In the genomic region with DNA sequence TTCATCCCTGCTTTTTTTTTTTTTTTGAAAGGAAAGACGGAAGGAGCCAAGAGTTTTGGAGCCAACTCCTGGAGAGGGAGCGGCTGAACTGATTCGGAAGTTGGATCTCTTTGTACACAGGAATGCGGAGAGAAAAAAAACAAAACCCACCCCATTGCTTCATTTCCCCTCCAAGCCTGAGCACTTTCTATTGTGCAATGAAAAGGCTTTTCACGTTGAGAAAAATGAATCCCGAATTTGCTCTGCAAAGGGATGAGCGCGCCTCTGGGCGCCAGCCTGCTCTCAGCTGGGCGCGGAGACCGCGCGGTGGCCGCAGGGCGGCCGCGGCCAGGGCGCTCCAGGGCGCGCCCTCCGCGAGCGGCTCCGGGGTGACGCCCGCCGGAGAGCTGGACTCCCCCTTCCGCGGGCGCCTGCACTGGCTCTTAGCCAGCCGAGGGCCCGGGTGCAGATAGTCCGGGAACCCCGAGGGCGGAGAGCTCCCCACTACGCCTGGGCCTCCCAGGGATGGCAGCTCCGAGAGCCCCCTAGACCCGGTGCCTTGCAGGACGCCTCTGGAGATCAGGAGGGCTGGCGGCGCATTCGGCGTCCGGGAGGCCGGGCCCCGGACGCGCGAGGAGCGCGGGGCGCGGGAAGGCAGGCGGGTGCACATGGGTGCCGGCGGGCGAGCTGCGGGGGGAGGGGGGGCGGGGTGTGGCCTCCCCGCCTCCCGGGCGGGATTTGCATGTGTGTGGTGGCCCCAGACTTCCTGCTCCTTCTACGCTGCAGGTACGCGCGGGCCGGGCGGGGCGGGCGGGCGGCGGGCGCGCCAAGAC, we compare ENCODE assay signal across 1 cellular context.
TF ChIP-seq lines count a peak whose summit lies in the region.

A gene (plus strand): TSS at position 739 of the 812 bp plus-strand sequence. CDS start 281 bp downstream, outside the sequence.

TF ChIP-seq in K562, 482 proteins besides CTCF, POLR2A, EP300 and RAD21 (continued from another document and continues in another):
- TF ChIP-seq, protein P1, sequence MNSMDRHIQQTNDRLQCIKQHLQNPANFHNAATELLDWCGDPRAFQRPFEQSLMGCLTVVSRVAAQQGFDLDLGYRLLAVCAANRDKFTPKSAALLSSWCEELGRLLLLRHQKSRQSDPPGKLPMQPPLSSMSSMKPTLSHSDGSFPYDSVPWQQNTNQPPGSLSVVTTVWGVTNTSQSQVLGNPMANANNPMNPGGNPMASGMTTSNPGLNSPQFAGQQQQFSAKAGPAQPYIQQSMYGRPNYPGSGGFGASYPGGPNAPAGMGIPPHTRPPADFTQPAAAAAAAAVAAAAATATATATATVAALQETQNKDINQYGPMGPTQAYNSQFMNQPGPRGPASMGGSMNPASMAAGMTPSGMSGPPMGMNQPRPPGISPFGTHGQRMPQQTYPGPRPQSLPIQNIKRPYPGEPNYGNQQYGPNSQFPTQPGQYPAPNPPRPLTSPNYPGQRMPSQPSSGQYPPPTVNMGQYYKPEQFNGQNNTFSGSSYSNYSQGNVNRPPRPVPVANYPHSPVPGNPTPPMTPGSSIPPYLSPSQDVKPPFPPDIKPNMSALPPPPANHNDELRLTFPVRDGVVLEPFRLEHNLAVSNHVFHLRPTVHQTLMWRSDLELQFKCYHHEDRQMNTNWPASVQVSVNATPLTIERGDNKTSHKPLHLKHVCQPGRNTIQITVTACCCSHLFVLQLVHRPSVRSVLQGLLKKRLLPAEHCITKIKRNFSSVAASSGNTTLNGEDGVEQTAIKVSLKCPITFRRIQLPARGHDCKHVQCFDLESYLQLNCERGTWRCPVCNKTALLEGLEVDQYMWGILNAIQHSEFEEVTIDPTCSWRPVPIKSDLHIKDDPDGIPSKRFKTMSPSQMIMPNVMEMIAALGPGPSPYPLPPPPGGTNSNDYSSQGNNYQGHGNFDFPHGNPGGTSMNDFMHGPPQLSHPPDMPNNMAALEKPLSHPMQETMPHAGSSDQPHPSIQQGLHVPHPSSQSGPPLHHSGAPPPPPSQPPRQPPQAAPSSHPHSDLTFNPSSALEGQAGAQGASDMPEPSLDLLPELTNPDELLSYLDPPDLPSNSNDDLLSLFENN (IDR thresholded peaks at IDR 0.05; ENCODE audit: low read depth in 2 of 2, low read length in 2 of 2): no peak
- TF ChIP-seq, protein P2, sequence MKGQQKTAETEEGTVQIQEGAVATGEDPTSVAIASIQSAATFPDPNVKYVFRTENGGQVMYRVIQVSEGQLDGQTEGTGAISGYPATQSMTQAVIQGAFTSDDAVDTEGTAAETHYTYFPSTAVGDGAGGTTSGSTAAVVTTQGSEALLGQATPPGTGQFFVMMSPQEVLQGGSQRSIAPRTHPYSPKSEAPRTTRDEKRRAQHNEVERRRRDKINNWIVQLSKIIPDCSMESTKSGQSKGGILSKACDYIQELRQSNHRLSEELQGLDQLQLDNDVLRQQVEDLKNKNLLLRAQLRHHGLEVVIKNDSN (CRISPR knock-in tag; IDR thresholded peaks at IDR 0.05): peak; percentile 14; the same call in 1 of the 2 replicates
- TF ChIP-seq L3MBTL2 (IDR thresholded peaks at IDR 0.05) (peak; percentile 94), CEBPG (CRISPR knock-in tag; IDR thresholded peaks at IDR 0.05) (no peak), CEBPG (tag; conservative IDR thresholded peaks at IDR 0.05 in 1 of 2, IDR thresholded peaks at IDR 0.05 in 1 of 2) (peak; percentile 45 to 69; a peak in 1 of 4 replicates), DIDO1 (tag; IDR thresholded peaks at IDR 0.05; ENCODE audit: low read depth) (no peak), ETV5 (CRISPR knock-in tag; IDR thresholded peaks at IDR 0.05; ENCODE audit: low read depth) (no peak), NFIC (IDR thresholded peaks at IDR 0.05) (peak; percentile 94), ZNF212 (CRISPR knock-in tag; IDR thresholded peaks at IDR 0.05) (no peak), TEAD4 (IDR thresholded peaks at IDR 0.05; ENCODE audit: low read length) (no peak), TEAD4 (CRISPR knock-in tag; IDR thresholded peaks at IDR 0.05; ENCODE audit: borderline replicate concordance) (no peak), RB1 (IDR thresholded peaks at IDR 0.05; ENCODE audit: low read depth) (peak; percentile 89), TCF3 (CRISPR knock-in tag; IDR thresholded peaks at IDR 0.05) (no peak), NCOA4 (IDR thresholded peaks at IDR 0.05; ENCODE audit: partially characterized antibody) (no peak), TEAD2 (tag; IDR thresholded peaks at IDR 0.05) (no peak), CHD1 (IDR thresholded peaks at IDR 0.05; ENCODE audit: low read length) (peak; percentile 91), CXXC5 (CRISPR knock-in tag; IDR thresholded peaks at IDR 0.05) (peak; percentile 59), CTBP1 (IDR thresholded peaks at IDR 0.05; ENCODE audit: borderline replicate concordance) (peak; percentile 68), HLTF (IDR thresholded peaks at IDR 0.05) (0 out of 2 replicates have a peak, but pooled peaks have one; percentile 20), SIN3B (IDR thresholded peaks at IDR 0.05; ENCODE audit: low read depth) (0 out of 2 replicates have a peak, but pooled peaks have one; percentile 14), PTTG1 (tag; IDR thresholded peaks at IDR 0.05; ENCODE audit: low read depth) (no peak), CREM (IDR thresholded peaks at IDR 0.05; ENCODE audit: low read depth) (0 out of 2 replicates have a peak, but pooled peaks have one; percentile 7), HNRNPL (IDR thresholded peaks at IDR 0.05; ENCODE audit: low read depth, low read length) (peak; percentile 91), ZNF507 (tag; conservative IDR thresholded peaks at IDR 0.05) (no peak), TEAD1 (CRISPR knock-in tag; IDR thresholded peaks at IDR 0.05) (peak in 1 of 2 experiments; percentile 75; a peak in 1 of 4 replicates), NEUROD1 (IDR thresholded peaks at IDR 0.05; ENCODE audit: borderline replicate concordance, low read depth, low read length, partially characterized antibody) (no peak)
- TF ChIP-seq, protein P3, sequence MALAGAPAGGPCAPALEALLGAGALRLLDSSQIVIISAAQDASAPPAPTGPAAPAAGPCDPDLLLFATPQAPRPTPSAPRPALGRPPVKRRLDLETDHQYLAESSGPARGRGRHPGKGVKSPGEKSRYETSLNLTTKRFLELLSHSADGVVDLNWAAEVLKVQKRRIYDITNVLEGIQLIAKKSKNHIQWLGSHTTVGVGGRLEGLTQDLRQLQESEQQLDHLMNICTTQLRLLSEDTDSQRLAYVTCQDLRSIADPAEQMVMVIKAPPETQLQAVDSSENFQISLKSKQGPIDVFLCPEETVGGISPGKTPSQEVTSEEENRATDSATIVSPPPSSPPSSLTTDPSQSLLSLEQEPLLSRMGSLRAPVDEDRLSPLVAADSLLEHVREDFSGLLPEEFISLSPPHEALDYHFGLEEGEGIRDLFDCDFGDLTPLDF (CRISPR knock-in tag; IDR thresholded peaks at IDR 0.05): no peak
- TF ChIP-seq, protein P4, sequence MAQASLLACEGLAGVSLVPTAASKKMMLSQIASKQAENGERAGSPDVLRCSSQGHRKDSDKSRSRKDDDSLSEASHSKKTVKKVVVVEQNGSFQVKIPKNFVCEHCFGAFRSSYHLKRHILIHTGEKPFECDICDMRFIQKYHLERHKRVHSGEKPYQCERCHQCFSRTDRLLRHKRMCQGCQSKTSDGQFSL (CRISPR knock-in tag; IDR thresholded peaks at IDR 0.05): peak; percentile 75; the same call in 1 of the 2 replicates
- TF ChIP-seq, protein P4 (tag; IDR thresholded peaks at IDR 0.05): peak in 1 of 2 experiments; percentile 84; a peak in 2 of 4 replicates
- TF ChIP-seq, protein P5, sequence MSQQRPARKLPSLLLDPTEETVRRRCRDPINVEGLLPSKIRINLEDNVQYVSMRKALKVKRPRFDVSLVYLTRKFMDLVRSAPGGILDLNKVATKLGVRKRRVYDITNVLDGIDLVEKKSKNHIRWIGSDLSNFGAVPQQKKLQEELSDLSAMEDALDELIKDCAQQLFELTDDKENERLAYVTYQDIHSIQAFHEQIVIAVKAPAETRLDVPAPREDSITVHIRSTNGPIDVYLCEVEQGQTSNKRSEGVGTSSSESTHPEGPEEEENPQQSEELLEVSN (IDR thresholded peaks at IDR 0.05; ENCODE audit: borderline replicate concordance in 1 of 2, extremely low read depth in 1 of 2, insufficient read depth in 1 of 2, insufficient read length in 1 of 2, low read depth in 1 of 2, low read length in 1 of 2, poor library complexity in 1 of 2, severe bottlenecking in 1 of 2): peak; percentile 93 to 99
- TF ChIP-seq, protein P6, sequence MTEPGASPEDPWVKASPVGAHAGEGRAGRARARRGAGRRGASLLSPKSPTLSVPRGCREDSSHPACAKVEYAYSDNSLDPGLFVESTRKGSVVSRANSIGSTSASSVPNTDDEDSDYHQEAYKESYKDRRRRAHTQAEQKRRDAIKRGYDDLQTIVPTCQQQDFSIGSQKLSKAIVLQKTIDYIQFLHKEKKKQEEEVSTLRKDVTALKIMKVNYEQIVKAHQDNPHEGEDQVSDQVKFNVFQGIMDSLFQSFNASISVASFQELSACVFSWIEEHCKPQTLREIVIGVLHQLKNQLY (CRISPR knock-in tag; conservative IDR thresholded peaks at IDR 0.05): no peak
- TF ChIP-seq, protein P7, sequence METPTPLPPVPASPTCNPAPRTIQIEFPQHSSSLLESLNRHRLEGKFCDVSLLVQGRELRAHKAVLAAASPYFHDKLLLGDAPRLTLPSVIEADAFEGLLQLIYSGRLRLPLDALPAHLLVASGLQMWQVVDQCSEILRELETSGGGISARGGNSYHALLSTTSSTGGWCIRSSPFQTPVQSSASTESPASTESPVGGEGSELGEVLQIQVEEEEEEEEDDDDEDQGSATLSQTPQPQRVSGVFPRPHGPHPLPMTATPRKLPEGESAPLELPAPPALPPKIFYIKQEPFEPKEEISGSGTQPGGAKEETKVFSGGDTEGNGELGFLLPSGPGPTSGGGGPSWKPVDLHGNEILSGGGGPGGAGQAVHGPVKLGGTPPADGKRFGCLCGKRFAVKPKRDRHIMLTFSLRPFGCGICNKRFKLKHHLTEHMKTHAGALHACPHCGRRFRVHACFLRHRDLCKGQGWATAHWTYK (CRISPR knock-in tag; IDR thresholded peaks at IDR 0.05): no peak
- TF ChIP-seq, protein P8, sequence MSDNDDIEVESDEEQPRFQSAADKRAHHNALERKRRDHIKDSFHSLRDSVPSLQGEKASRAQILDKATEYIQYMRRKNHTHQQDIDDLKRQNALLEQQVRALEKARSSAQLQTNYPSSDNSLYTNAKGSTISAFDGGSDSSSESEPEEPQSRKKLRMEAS (CRISPR knock-in tag; IDR thresholded peaks at IDR 0.05): peak; percentile 73
- TF ChIP-seq, protein P9, sequence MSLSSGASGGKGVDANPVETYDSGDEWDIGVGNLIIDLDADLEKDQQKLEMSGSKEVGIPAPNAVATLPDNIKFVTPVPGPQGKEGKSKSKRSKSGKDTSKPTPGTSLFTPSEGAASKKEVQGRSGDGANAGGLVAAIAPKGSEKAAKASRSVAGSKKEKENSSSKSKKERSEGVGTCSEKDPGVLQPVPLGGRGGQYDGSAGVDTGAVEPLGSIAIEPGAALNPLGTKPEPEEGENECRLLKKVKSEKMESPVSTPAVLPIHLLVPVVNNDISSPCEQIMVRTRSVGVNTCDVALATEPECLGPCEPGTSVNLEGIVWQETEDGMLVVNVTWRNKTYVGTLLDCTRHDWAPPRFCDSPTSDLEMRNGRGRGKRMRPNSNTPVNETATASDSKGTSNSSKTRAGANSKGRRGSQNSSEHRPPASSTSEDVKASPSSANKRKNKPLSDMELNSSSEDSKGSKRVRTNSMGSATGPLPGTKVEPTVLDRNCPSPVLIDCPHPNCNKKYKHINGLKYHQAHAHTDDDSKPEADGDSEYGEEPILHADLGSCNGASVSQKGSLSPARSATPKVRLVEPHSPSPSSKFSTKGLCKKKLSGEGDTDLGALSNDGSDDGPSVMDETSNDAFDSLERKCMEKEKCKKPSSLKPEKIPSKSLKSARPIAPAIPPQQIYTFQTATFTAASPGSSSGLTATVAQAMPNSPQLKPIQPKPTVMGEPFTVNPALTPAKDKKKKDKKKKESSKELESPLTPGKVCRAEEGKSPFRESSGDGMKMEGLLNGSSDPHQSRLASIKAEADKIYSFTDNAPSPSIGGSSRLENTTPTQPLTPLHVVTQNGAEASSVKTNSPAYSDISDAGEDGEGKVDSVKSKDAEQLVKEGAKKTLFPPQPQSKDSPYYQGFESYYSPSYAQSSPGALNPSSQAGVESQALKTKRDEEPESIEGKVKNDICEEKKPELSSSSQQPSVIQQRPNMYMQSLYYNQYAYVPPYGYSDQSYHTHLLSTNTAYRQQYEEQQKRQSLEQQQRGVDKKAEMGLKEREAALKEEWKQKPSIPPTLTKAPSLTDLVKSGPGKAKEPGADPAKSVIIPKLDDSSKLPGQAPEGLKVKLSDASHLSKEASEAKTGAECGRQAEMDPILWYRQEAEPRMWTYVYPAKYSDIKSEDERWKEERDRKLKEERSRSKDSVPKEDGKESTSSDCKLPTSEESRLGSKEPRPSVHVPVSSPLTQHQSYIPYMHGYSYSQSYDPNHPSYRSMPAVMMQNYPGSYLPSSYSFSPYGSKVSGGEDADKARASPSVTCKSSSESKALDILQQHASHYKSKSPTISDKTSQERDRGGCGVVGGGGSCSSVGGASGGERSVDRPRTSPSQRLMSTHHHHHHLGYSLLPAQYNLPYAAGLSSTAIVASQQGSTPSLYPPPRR (CRISPR knock-in tag; IDR thresholded peaks at IDR 0.05; ENCODE audit: borderline replicate concordance): no peak
- TF ChIP-seq, protein P10, sequence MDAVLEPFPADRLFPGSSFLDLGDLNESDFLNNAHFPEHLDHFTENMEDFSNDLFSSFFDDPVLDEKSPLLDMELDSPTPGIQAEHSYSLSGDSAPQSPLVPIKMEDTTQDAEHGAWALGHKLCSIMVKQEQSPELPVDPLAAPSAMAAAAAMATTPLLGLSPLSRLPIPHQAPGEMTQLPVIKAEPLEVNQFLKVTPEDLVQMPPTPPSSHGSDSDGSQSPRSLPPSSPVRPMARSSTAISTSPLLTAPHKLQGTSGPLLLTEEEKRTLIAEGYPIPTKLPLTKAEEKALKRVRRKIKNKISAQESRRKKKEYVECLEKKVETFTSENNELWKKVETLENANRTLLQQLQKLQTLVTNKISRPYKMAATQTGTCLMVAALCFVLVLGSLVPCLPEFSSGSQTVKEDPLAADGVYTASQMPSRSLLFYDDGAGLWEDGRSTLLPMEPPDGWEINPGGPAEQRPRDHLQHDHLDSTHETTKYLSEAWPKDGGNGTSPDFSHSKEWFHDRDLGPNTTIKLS (IDR thresholded peaks at IDR 0.05; ENCODE audit: borderline replicate concordance, low read depth): peak; percentile 28; the same call in 1 of the 2 replicates
